ENCODE assay signal across 8 cellular contexts in genomic region chr12:28755027-28755426, GRCh38.
"Had no signal": no experiment of that assay in that cellular context is flagged by ENCODE, and none has a peak within 500 bp of the region (broad histone marks: within the 10 kb centered on the region; RNA-seq: fewer than 3 reads in every experiment).

No MANE protein-coding gene starts in this region.

- FAIRE-seq: G401.6, GM12878, GM12891, GM12892, GM18507, GM19239 had no signal

- DNase-seq: GDM1, GF-D8 had no signal

- H3K4me3 ChIP-seq: GM12878 had no signal

- ATAC-seq: GM12878 had no signal
